Comparison of ENCODE assay signal across 7 cellular contexts in the genomic region with DNA sequence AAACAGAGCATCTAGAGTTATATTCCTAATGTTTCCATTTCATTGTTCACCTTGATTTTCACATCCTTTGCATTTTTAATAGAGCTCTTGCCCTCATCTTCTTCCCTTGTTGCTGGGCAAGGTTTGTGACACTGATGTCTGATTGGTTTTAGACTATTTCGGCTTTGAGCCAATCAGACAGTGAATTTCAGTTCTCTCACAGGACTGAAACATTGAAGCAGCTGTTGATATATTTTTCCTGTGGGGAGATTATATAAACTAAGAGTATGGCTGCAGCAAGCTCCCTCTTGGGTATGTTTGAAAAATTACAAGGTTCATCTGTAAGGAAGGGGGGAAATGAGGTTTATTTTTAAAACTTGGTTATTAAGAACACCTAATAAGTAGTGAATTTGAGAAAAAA. TPM values are rescaled to one million over a fixed set of nuclear protein-coding genes. Genes with fewer than 3 reads are reported as not detected.
DNase-seq lines count a peak whose midpoint lies in the region; ATAC-seq and TF ChIP-seq lines count a peak whose summit lies in the region.

No MANE protein-coding gene starts in this region.

- no peaks in the 10 kb centered on the region for H3K27me3 Mint-ChIP-seq in activated CD4-positive, alpha-beta memory T cell treated with anti-CD3 and anti-CD28 coated beads, Interleukin-2, amount 10 ng/mL, durations not matched to agents 7 days and 5 days
- H3K27me3 Mint-ChIP-seq in glutamatergic neuron (ENCODE audit: unreplicated experiment), result no peaks in the 10 kb centered on the region

- H3K4me1 Mint-ChIP-seq in activated CD4-positive, alpha-beta memory T cell treated with anti-CD3 and anti-CD28 coated beads, Interleukin-2, amount 10 ng/mL, durations not matched to agents 7 days and 5 days, result peaks cover 60% of the 10 kb centered on the region
- peaks cover 34% of the 10 kb centered on the region for H3K4me1 Mint-ChIP-seq in glutamatergic neuron (ENCODE audit: low read depth, unreplicated experiment)

- no peak for ATAC-seq in HG02885 (IDR thresholded peaks at IDR 0.05; ENCODE audit: poor library complexity, unreplicated experiment)

- CTCF ChIA-PET in activated CD4-positive, alpha-beta memory T cell treated with anti-CD3 and anti-CD28 coated beads, Interleukin-2, amount 10 ng/mL, durations not matched to agents 7 days and 5 days (lab: Charles Lee), result interaction anchor here (1.0 to 2.4 kb wide), 4 partner anchors 37 to 230 kb away, joined by 3 to 21 read pairs (median 8); partner anchors contain the start of gene ATF7IP

- DNase-seq in GM03348 (ENCODE audit: low spot score) (peak; percentile 32), MV-4-11 (lab: John Stamatoyannopoulos, UW) (peak; percentile 81), glutamatergic neuron (no peak), renal cortical epithelial cell (ENCODE audit: low read depth) (peak; percentile 75)
- DNase-seq in activated CD4-positive, alpha-beta memory T cell treated with anti-CD3 and anti-CD28 coated beads, Interleukin-2, amount 10 ng/mL, durations not matched to agents 7 days and 5 days, result peak; percentile 38
- no peak for DNase-seq in effector CD8-positive, alpha-beta T cell (lab: John Stamatoyannopoulos, UW)

- peak overlapping the region; percentile 3 for H3K27ac Mint-ChIP-seq in activated CD4-positive, alpha-beta memory T cell treated with anti-CD3 and anti-CD28 coated beads, Interleukin-2, amount 10 ng/mL, durations not matched to agents 7 days and 5 days
- H3K27ac Mint-ChIP-seq in glutamatergic neuron (ENCODE audit: unreplicated experiment), result peak overlapping the region; percentile 95

- no peak overlapping the region for H3K4me3 Mint-ChIP-seq in activated CD4-positive, alpha-beta memory T cell treated with anti-CD3 and anti-CD28 coated beads, Interleukin-2, amount 10 ng/mL, durations not matched to agents 7 days and 5 days
- peak overlapping the region; percentile 81 for H3K4me3 Mint-ChIP-seq in glutamatergic neuron (ENCODE audit: unreplicated experiment)

- H3K9me3 Mint-ChIP-seq in activated CD4-positive, alpha-beta memory T cell treated with anti-CD3 and anti-CD28 coated beads, Interleukin-2, amount 10 ng/mL, durations not matched to agents 7 days and 5 days, result peaks cover 15% of the 10 kb centered on the region
- H3K9me3 Mint-ChIP-seq in glutamatergic neuron (ENCODE audit: unreplicated experiment), result peaks cover 11% of the 10 kb centered on the region

- H3K36me3 Mint-ChIP-seq in activated CD4-positive, alpha-beta memory T cell treated with anti-CD3 and anti-CD28 coated beads, Interleukin-2, amount 10 ng/mL, durations not matched to agents 7 days and 5 days (ENCODE audit: low read depth), result peaks cover 43% of the 10 kb centered on the region
- peaks cover 11% of the 10 kb centered on the region for H3K36me3 Mint-ChIP-seq in glutamatergic neuron (ENCODE audit: unreplicated experiment)

- TF ChIP-seq CTCF in glutamatergic neuron (IDR thresholded peaks at IDR 0.05; ENCODE audit: partially characterized antibody, unreplicated experiment), result no peak

- POLR2A ChIA-PET in activated CD4-positive, alpha-beta memory T cell treated with anti-CD3 and anti-CD28 coated beads, Interleukin-2, amount 10 ng/mL, durations not matched to agents 7 days and 5 days (lab: Charles Lee), result interaction anchor here (0.7 to 3.4 kb wide), 10 partner anchors 14 to 177 kb away, joined by 3 to 36 read pairs (median 6); partner anchors contain the start of gene ATF7IP

RNA-seq across cellular contexts. Expression of gene ATF7IP, which starts 51.2 kb away (rescaled TPM):
- total RNA-seq in activated CD4-positive, alpha-beta memory T cell treated with anti-CD3 and anti-CD28 coated beads, Interleukin-2, amount 10 ng/mL, durations not matched to agents 7 days and 5 days, result 100 to 1,000 TPM; 129 to 134 TPM
- total RNA-seq in glutamatergic neuron (ENCODE audit: unreplicated experiment) (204 TPM), renal cortical epithelial cell (16.0 and 51.7 TPM in 2 replicates)

Comparison
In these comparisons a context has a peak if more than half of its experiments do, and no peak if none do; other contexts are left out.
1. DNase-seq: peak in GM03348 (single experiment), MV-4-11 (single experiment), activated CD4-positive, alpha-beta memory T cell treated with anti-CD3 and anti-CD28 coated beads, Interleukin-2, amount 10 ng/mL, durations not matched to agents 7 days and 5 days (single experiment) and renal cortical epithelial cell (single experiment); none in glutamatergic neuron (single experiment) and effector CD8-positive, alpha-beta T cell (single experiment).